8 cellular contexts compared by ENCODE assay signal in the genomic region with DNA sequence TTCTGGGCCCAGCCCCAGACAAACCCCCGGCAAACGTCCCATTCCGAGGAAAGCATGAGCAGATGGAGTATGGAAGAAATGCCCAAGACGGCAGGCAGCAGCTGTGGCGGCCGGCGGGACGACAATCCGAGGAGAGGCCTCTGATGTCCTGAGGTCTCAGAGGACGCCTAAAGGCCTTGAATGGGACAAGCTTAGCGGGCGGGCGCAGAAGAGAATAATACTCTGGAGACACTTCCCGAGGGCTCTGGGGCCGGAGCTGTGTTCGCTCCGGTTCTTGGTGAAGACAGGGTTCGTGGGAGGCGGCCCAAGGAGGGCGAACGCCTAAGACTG. TPM values are rescaled to one million over a fixed set of nuclear protein-coding genes. Genes with fewer than 3 reads are reported as not detected.
A peak's percentile ranks its signal among the peaks of the same experiment; 100 is the strongest.
DNase-seq lines count a peak whose midpoint lies in the region; ATAC-seq and FAIRE-seq lines count a peak whose summit lies in the region.

No MANE protein-coding gene starts in this region.

- FAIRE-seq in small intestine (lab: Jason Lieb, UNC) = no peak

- H3K27ac ChIP-seq in right cardiac atrium (ENCODE audit: low read length) (peak overlapping the region; percentile 91), small intestine (ENCODE audit: low read depth in 1 of 2, low read length in 1 of 2) (peak overlapping the region; percentile 72 to 84)

- ATAC-seq in right cardiac atrium (no peak), left lobe of liver (no peak)

- H3K9me3 Mint-ChIP-seq in activated CD4-positive, alpha-beta memory T cell treated with anti-CD3 and anti-CD28 coated beads for 36 hours = no peaks in the 10 kb centered on the region

- peaks cover 66% of the 10 kb centered on the region for H3K36me3 Mint-ChIP-seq in activated CD4-positive, alpha-beta memory T cell treated with anti-CD3 and anti-CD28 coated beads for 36 hours

- whole genome bisulfite sequencing in right cardiac atrium = 2% methylated on average over 21 of the region's 21 CpGs
- 1 to 9% (median 7%) methylated on average over 21 of the region's 21 CpGs for WGBS in small intestine, 3 donors

- H3K36me3 ChIP-seq in HAP-1 (replicated peaks) (peaks cover 63% of the 10 kb centered on the region), small intestine (ENCODE audit: control insufficient read depth in 2 of 2, insufficient read depth in 2 of 2, low read length in 2 of 2) (peaks cover 11 to 15% of the 10 kb centered on the region in 2 donors)

- H3K9me3 ChIP-seq in HAP-1 (no peaks in the 10 kb centered on the region), right cardiac atrium (ENCODE audit: control insufficient read depth, low read length) (no peaks in the 10 kb centered on the region), small intestine (ENCODE audit: control insufficient read depth, low read depth) (no peaks in the 10 kb centered on the region)

- peak overlapping the region; percentile 57 for H3K4me3 ChIP-seq in HAP-1
- peak overlapping the region; percentile 87 for H3K4me3 ChIP-seq in right cardiac atrium (ENCODE audit: low read length)
- peak overlapping the region; percentile 37 to 72 for H3K4me3 ChIP-seq in small intestine (ENCODE audit: low read depth in 1 of 2, low read length in 2 of 2)

- H3K4me1 ChIP-seq in HAP-1 (peaks cover 5% of the 10 kb centered on the region), right cardiac atrium (ENCODE audit: control insufficient read depth, insufficient read depth, low read length) (peaks cover 6% of the 10 kb centered on the region), small intestine (ENCODE audit: control insufficient read depth in 2 of 2, insufficient read depth in 1 of 2, low read depth in 1 of 2, low read length in 1 of 2) (peaks cover 0 to 3% of the 10 kb centered on the region in 2 donors)

- CTCF ChIA-PET in activated CD4-positive, alpha-beta memory T cell treated with anti-CD3 and anti-CD28 coated beads for 36 hours (lab: Charles Lee) = interaction anchor here (0.7 to 2.8 kb wide), 9 partner anchors 11 to 184 kb away, joined by 3 to 12 read pairs (median 5); partner anchors contain the start of genes ARPC4, BRPF1, CRELD1 and TADA3

- POLR2A ChIA-PET in activated CD4-positive, alpha-beta memory T cell treated with anti-CD3 and anti-CD28 coated beads for 36 hours (lab: Charles Lee) = interaction anchor here (0.7 to 3.8 kb wide), 5 partner anchors 20 to 56 kb away, joined by 3 to 24 read pairs (median 3); partner anchors contain the start of genes ARPC4, CAMK1 and TADA3

- no peaks in the 10 kb centered on the region for H3K27me3 ChIP-seq in HAP-1 (ENCODE audit: low read depth)
- H3K27me3 ChIP-seq in right cardiac atrium (ENCODE audit: control insufficient read depth, insufficient read depth) = no peaks in the 10 kb centered on the region
- no peaks in the 10 kb centered on the region for H3K27me3 ChIP-seq in small intestine (ENCODE audit: control insufficient read depth in 2 of 2, insufficient read depth in 2 of 2, low read length in 2 of 2)

- H3K27me3 Mint-ChIP-seq in activated CD4-positive, alpha-beta memory T cell treated with anti-CD3 and anti-CD28 coated beads for 36 hours = no peaks in the 10 kb centered on the region

- peaks cover 44% of the 10 kb centered on the region for H3K4me1 Mint-ChIP-seq in activated CD4-positive, alpha-beta memory T cell treated with anti-CD3 and anti-CD28 coated beads for 36 hours (ENCODE audit: low read depth)

- intact Hi-C loops in activated CD4-positive, alpha-beta memory T cell treated with anti-CD3 and anti-CD28 coated beads for 36 hours (cut with micrococcal nuclease) = loop anchor here (1.0 kb wide), 2 partner anchors 20 to 100 kb away; partner anchors contain the start of genes CAMK1 and MTMR14
- intact Hi-C loops in right cardiac atrium (cut with DNase I) = no loop called here

- H3K4me3 Mint-ChIP-seq in activated CD4-positive, alpha-beta memory T cell treated with anti-CD3 and anti-CD28 coated beads for 36 hours = peak overlapping the region; percentile 96

- in situ Hi-C loops in HAP-1 (cut with MboI; ENCODE audit: low sequenced_read_pairs) = no loop called here

- peak overlapping the region; percentile 88 for H3K27ac Mint-ChIP-seq in activated CD4-positive, alpha-beta memory T cell treated with anti-CD3 and anti-CD28 coated beads for 36 hours

- peak in 1 of 2 experiments; percentile 43 for DNase-seq in HAP-1 (ENCODE audit: low spot score in 2 of 2)
- no peak for DNase-seq in activated CD4-positive, alpha-beta memory T cell treated with anti-CD3 and anti-CD28 coated beads for 36 hours
- no peak for DNase-seq in right cardiac atrium
- no peak for DNase-seq in small intestine
- no peak for DNase-seq in iPS-NIHi11 (ENCODE audit: low spot score)
- no peak for DNase-seq in NCI-H1930 (lab: John Stamatoyannopoulos, UW)
- DNase-seq in left lobe of liver (ENCODE audit: low spot score) = no peak
- no peak for DNase-seq in activated effector memory CD4-positive, alpha-beta T cell treated with Interleukin-2 at 50 U/mL for 16 hours

RNA-seq across cellular contexts. Expression of gene OGG1, which starts 0.5 kb away (rescaled TPM):
- total RNA-seq in activated CD4-positive, alpha-beta memory T cell treated with anti-CD3 and anti-CD28 coated beads for 36 hours = 10 to 100 TPM; 35.7 to 36.5 TPM
- total RNA-seq in right cardiac atrium (10 to 100 TPM in 3 of 4 donors, 1 to 10 TPM in 1; 9.6 to 15.5 (median 15.1) TPM), left lobe of liver (16.0 TPM)
- polyA plus RNA-seq in right cardiac atrium (13.4 TPM), small intestine (10 to 100 TPM; 25.4 to 51.0 (median 35.1) TPM)

RNA-seq across cellular contexts. Expression of gene BRPF1, which starts 17.8 kb away (rescaled TPM):
- 10 to 100 TPM; 25.0 to 27.3 TPM for total RNA-seq in activated CD4-positive, alpha-beta memory T cell treated with anti-CD3 and anti-CD28 coated beads for 36 hours
- 10 to 100 TPM in 3 of 4 donors, 1 to 10 TPM in 1; 9.2 to 12.0 (median 11.7) TPM for total RNA-seq in right cardiac atrium
- 6.4 TPM for polyA plus RNA-seq in right cardiac atrium
- polyA plus RNA-seq in small intestine = 1 to 10 TPM; 5.1 to 8.2 (median 7.0) TPM
- 5.9 TPM for total RNA-seq in left lobe of liver

RNA-seq across cellular contexts. Expression of gene CAMK1, which starts 20.4 kb away (rescaled TPM):
- total RNA-seq in activated CD4-positive, alpha-beta memory T cell treated with anti-CD3 and anti-CD28 coated beads for 36 hours = 10 to 100 TPM; 48.2 to 51.9 TPM
- total RNA-seq in right cardiac atrium (10 to 100 TPM; 20.1 to 24.9 (median 21.0) TPM), left lobe of liver (24.6 TPM)
- polyA plus RNA-seq in right cardiac atrium (22.1 TPM), small intestine (10 to 100 TPM; 10.1 to 22.5 (median 17.8) TPM)

RNA-seq across cellular contexts. Expression of gene TADA3, which starts 43.0 kb away (rescaled TPM):
- 10 to 100 TPM; 86.9 to 92.1 TPM for total RNA-seq in activated CD4-positive, alpha-beta memory T cell treated with anti-CD3 and anti-CD28 coated beads for 36 hours
- total RNA-seq in right cardiac atrium = 10 to 100 TPM; 42.0 to 51.3 (median 46.3) TPM
- polyA plus RNA-seq in right cardiac atrium = 38.4 TPM
- polyA plus RNA-seq in small intestine = 10 to 100 TPM; 41.1 to 59.0 (median 43.0) TPM
- total RNA-seq in left lobe of liver = 25.8 TPM

RNA-seq across cellular contexts. Expression of gene ARPC4, which starts 43.6 kb away (rescaled TPM):
- 100 to 1,000 TPM; 237 to 240 TPM for total RNA-seq in activated CD4-positive, alpha-beta memory T cell treated with anti-CD3 and anti-CD28 coated beads for 36 hours
- 100 to 1,000 TPM in 1 of 4 donors, 10 to 100 TPM in 3; 63.8 to 104 (median 73.0) TPM for total RNA-seq in right cardiac atrium
- polyA plus RNA-seq in right cardiac atrium = 51.1 TPM
- 100 to 1,000 TPM; 143 to 178 (median 151) TPM for polyA plus RNA-seq in small intestine
- 42.1 TPM for total RNA-seq in left lobe of liver
